Comparison of ENCODE assay signal across 1 cellular context in genomic region chr2:59734743-59735142, GRCh38.
TF ChIP-seq lines count a peak whose summit lies in the region.

No MANE protein-coding gene starts in this region.

TF ChIP-seq in GM23338, 12 proteins besides CTCF, POLR2A, EP300 and RAD21 (continued from another document):
- no peak for TF ChIP-seq REST (IDR thresholded peaks at IDR 0.05; ENCODE audit: unreplicated experiment)
- no peak for TF ChIP-seq CREB1 (CRISPR knock-in tag; IDR thresholded peaks at IDR 0.05; ENCODE audit: low read depth)
- TF ChIP-seq ZNF114 (CRISPR knock-in tag; IDR thresholded peaks at IDR 0.05): no peak
- TF ChIP-seq EZH2 (IDR thresholded peaks at IDR 0.05; ENCODE audit: low read depth, unreplicated experiment): no peak
TF ChIP-seq in GM23338: peak in this region for 0.
